Comparison of ENCODE assay signal across 26 cellular contexts in genomic region chr12:90659060-90659459, GRCh38.
DNase-seq lines count a peak whose midpoint lies in the region; ATAC-seq, FAIRE-seq and TF ChIP-seq lines count a peak whose summit lies in the region.
"Had no signal": no experiment of that assay in that cellular context is flagged by ENCODE, and none has a peak within 500 bp of the region (broad histone marks: within the 10 kb centered on the region; RNA-seq: fewer than 3 reads in every experiment).

No MANE protein-coding gene starts in this region.

- no peak overlapping the region for H3K14ac ChIP-seq in IMR-90 (replicated peaks; ENCODE audit: low read depth, low read length)

- CTCF ChIA-PET in A549 (lab: Yijun Ruan, JAX) (no interaction called here), IMR-90 (lab: Yijun Ruan, JAX) (interaction anchor here (0.6 kb wide), 1 partner anchor 283 kb away, joined by 7 read pairs; no protein-coding TSS in a partner anchor)

- DNase-seq in A549 (ENCODE audit: low read depth in 1 of 2, low spot score in 1 of 2) = no peak
- DNase-seq in IMR-90 = no peak
- no peak for DNase-seq in osteoblast (ENCODE audit: insufficient read length, low spot score, missing footprints)
- DNase-seq in NCI-H146 (lab: John Stamatoyannopoulos, UW) = no peak
- no peak for DNase-seq in activated T-helper 1 cell treated with anti-CD3 and anti-CD28 coated beads, Interleukin-12 subunit alpha, Interleukin-12 subunit beta, Interleukin-2, Interleukin-4 antibody, amounts not matched to agents 30 ng/mL and 10 ng/mL and 1 ng/mL, durations not matched to agents 14 hours and 24 hours and 36 hours (ENCODE audit: low spot score)
- DNase-seq: 8988T; ACHN; BE2C; C1 segment of cervical spinal cord; CD4-positive, alpha-beta memory T cell; CD4-positive, CD25-positive, alpha-beta regulatory T cell; CD8-positive, alpha-beta memory T cell; COR-L47; DMS 273 treated with DMSO at 0.1 percent for 48 hours; DMS153; DMS53; DMS79; DND-41; EL; GDM1 had no signal

- H4K20me1 ChIP-seq in IMR-90 (ENCODE audit: insufficient read depth, low read length) (no peaks in the 10 kb centered on the region), osteoblast (ENCODE audit: insufficient read depth, low read length) (no peaks in the 10 kb centered on the region)
- H4K20me1 ChIP-seq: BLaER1 had no signal

- H2BK120ac ChIP-seq in IMR-90 (ENCODE audit: low read depth, low read length) = no peak overlapping the region

- TF ChIP-seq RAD21 in A549 (conservative IDR thresholded peaks at IDR 0.05 in 1 of 2, IDR thresholded peaks at IDR 0.05 in 1 of 2) = no peak
- TF ChIP-seq RAD21 in IMR-90 (IDR thresholded peaks at IDR 0.05; ENCODE audit: low read length) = no peak

- no peak overlapping the region for H4K91ac ChIP-seq in IMR-90 (ENCODE audit: insufficient read depth, low read depth, low read length)

- H3K4me2 ChIP-seq in A549 = no peak overlapping the region
- H3K4me2 ChIP-seq in IMR-90 (ENCODE audit: low read depth, low read length) = no peak overlapping the region
- H3K4me2 ChIP-seq in osteoblast (ENCODE audit: insufficient read depth, low read length) = no peak overlapping the region
- H3K4me2 ChIP-seq: BLaER1 had no signal

- no peaks in the 10 kb centered on the region for H3K4me1 Mint-ChIP-seq in activated T-helper 1 cell treated with anti-CD3 and anti-CD28 coated beads, Interleukin-12 subunit alpha, Interleukin-12 subunit beta, Interleukin-2, Interleukin-4 antibody, amounts not matched to agents 30 ng/mL and 10 ng/mL and 1 ng/mL, durations not matched to agents 14 hours and 24 hours and 36 hours (ENCODE audit: low read depth)
- H3K4me1 Mint-ChIP-seq: CD14-positive monocyte; CD4-positive, alpha-beta memory T cell; CD4-positive, CD25-positive, alpha-beta regulatory T cell; CD8-positive, alpha-beta memory T cell had no signal

- H4K5ac ChIP-seq in IMR-90 (ENCODE audit: low read depth, low read length) = no peak overlapping the region

- H2AFZ ChIP-seq in IMR-90 (replicated peaks; ENCODE audit: low read length, poor library complexity) = no peak overlapping the region
- no peak overlapping the region for H2AFZ ChIP-seq in osteoblast (ENCODE audit: low read length)

- TF ChIP-seq POLR2A in A549 (IDR thresholded peaks at IDR 0.05; ENCODE audit: low read length) (no peak), IMR-90 (IDR thresholded peaks at IDR 0.05; ENCODE audit: low read depth, low read length) (no peak)

- H3K27me3 ChIP-seq in IMR-90 (ENCODE audit: control insufficient read depth, insufficient read depth, low read length) = no peaks in the 10 kb centered on the region
- no peaks in the 10 kb centered on the region for H3K27me3 ChIP-seq in osteoblast (ENCODE audit: insufficient read depth, low read length)
- H3K27me3 ChIP-seq: BE2C, BLaER1 had no signal

- no peak overlapping the region for H3K56ac ChIP-seq in IMR-90 (ENCODE audit: extremely low read depth, insufficient read depth, low read length)

- H3K4ac ChIP-seq in IMR-90 (ENCODE audit: low read depth, low read length) = no peak overlapping the region

- POLR2A ChIA-PET in A549 (lab: Yijun Ruan, JAX) (no interaction called here), IMR-90 (lab: Charles Lee; ENCODE audit: unreplicated experiment) (no interaction called here)

- no peaks in the 10 kb centered on the region for H3K9me1 ChIP-seq in IMR-90 (ENCODE audit: insufficient read depth, low read length)

- TF ChIP-seq EP300 in A549 (IDR thresholded peaks at IDR 0.05) = no peak

- H3K79me2 ChIP-seq in osteoblast (ENCODE audit: insufficient read depth, low read length) = no peaks in the 10 kb centered on the region

- 49% methylated on average over 2 of the region's 2 CpGs for WGBS in A549 (ENCODE audit: missing lambda C conversion rate)
- WGBS in IMR-90 (ENCODE audit: extremely low coverage in 2 of 2, insufficient read length in 1 of 2), 2 experiments = no CpG with 5 or more reads among the region's 2 CpGs

- no peak for TF ChIP-seq CTCF in A549 (IDR thresholded peaks at IDR 0.05)
- no peak for TF ChIP-seq CTCF in IMR-90 (conservative IDR thresholded peaks at IDR 0.05; ENCODE audit: low read depth, low read length)
- TF ChIP-seq CTCF in osteoblast (IDR thresholded peaks at IDR 0.05; ENCODE audit: extremely low read depth, low read depth, low read length) = no peak

- H3K9ac ChIP-seq in IMR-90 (ENCODE audit: low read depth, low read length) = no peak overlapping the region
- H3K9ac ChIP-seq: BLaER1 had no signal

- in situ Hi-C loops in IMR-90 (cut with MboI; ENCODE audit: low sequenced_read_pairs) = no loop called here

- H3K18ac ChIP-seq in IMR-90 (ENCODE audit: low read depth, low read length) = no peak overlapping the region

- dilution Hi-C loops in IMR-90 (cut with HindIII; ENCODE audit: low sequenced_read_pairs, unreplicated experiment) = no loop called here

- intact Hi-C loops in IMR-90 (cut with micrococcal nuclease) = no loop called here
- intact Hi-C loops in activated T-helper 1 cell treated with anti-CD3 and anti-CD28 coated beads, Interleukin-12 subunit alpha, Interleukin-12 subunit beta, Interleukin-2, Interleukin-4 antibody, amounts not matched to agents 30 ng/mL and 10 ng/mL and 1 ng/mL, durations not matched to agents 14 hours and 24 hours and 36 hours (cut with micrococcal nuclease) = no loop called here

- H3K9me3 ChIP-seq in A549 = no peaks in the 10 kb centered on the region
- H3K9me3 ChIP-seq in IMR-90 (ENCODE audit: control insufficient read depth, insufficient read depth, low read length) = no peaks in the 10 kb centered on the region
- H3K9me3 ChIP-seq in osteoblast (ENCODE audit: low read depth, low read length) = no peaks in the 10 kb centered on the region
- H3K9me3 ChIP-seq: BE2C, BLaER1 had no signal

- no peak for ATAC-seq in A549
- no peak for ATAC-seq in IMR-90 (ENCODE audit: low read depth)
- ATAC-seq: GM12878 had no signal

- H3K4me3 ChIP-seq in A549 (no peak overlapping the region), IMR-90 (ENCODE audit: insufficient read depth, low read depth, low read length) (no peak overlapping the region), osteoblast (ENCODE audit: insufficient read depth, low read length) (no peak overlapping the region)
- H3K4me3 ChIP-seq: BLaER1, GM12878 had no signal

- no peak overlapping the region for H3K23ac ChIP-seq in IMR-90 (ENCODE audit: low read depth, low read length)

- H4K8ac ChIP-seq in IMR-90 (ENCODE audit: low read depth in 2 of 2, low read length in 2 of 2) = no peak overlapping the region

- H2BK15ac ChIP-seq in IMR-90 (ENCODE audit: low read depth, low read length) = no peak overlapping the region

- H3K36me3 Mint-ChIP-seq in activated T-helper 1 cell treated with anti-CD3 and anti-CD28 coated beads, Interleukin-12 subunit alpha, Interleukin-12 subunit beta, Interleukin-2, Interleukin-4 antibody, amounts not matched to agents 30 ng/mL and 10 ng/mL and 1 ng/mL, durations not matched to agents 14 hours and 24 hours and 36 hours (ENCODE audit: low read depth) = no peaks in the 10 kb centered on the region
- H3K36me3 Mint-ChIP-seq: CD14-positive monocyte; CD4-positive, alpha-beta memory T cell; CD4-positive, CD25-positive, alpha-beta regulatory T cell; CD8-positive, alpha-beta memory T cell had no signal

- H3K27ac ChIP-seq in A549 = no peak overlapping the region
- H3K27ac ChIP-seq in IMR-90 (ENCODE audit: insufficient read depth, low read length) = no peak overlapping the region
- H3K27ac ChIP-seq in osteoblast (ENCODE audit: low read depth, low read length) = no peak overlapping the region
- H3K27ac ChIP-seq: BLaER1 had no signal

- no peak overlapping the region for H3K27ac Mint-ChIP-seq in activated T-helper 1 cell treated with anti-CD3 and anti-CD28 coated beads, Interleukin-12 subunit alpha, Interleukin-12 subunit beta, Interleukin-2, Interleukin-4 antibody, amounts not matched to agents 30 ng/mL and 10 ng/mL and 1 ng/mL, durations not matched to agents 14 hours and 24 hours and 36 hours
- H3K27ac Mint-ChIP-seq: CD14-positive monocyte; CD4-positive, alpha-beta memory T cell; CD4-positive, CD25-positive, alpha-beta regulatory T cell had no signal

- H3K9me3 Mint-ChIP-seq in activated T-helper 1 cell treated with anti-CD3 and anti-CD28 coated beads, Interleukin-12 subunit alpha, Interleukin-12 subunit beta, Interleukin-2, Interleukin-4 antibody, amounts not matched to agents 30 ng/mL and 10 ng/mL and 1 ng/mL, durations not matched to agents 14 hours and 24 hours and 36 hours = no peaks in the 10 kb centered on the region
- H3K9me3 Mint-ChIP-seq: CD14-positive monocyte; CD8-positive, alpha-beta memory T cell had no signal

- no peaks in the 10 kb centered on the region for H3K36me3 ChIP-seq in IMR-90 (ENCODE audit: control insufficient read depth, insufficient read depth, low read length)
- H3K36me3 ChIP-seq in osteoblast (ENCODE audit: insufficient read depth, low read length) = no peaks in the 10 kb centered on the region
- H3K36me3 ChIP-seq: BE2C, BLaER1 had no signal

- no peaks in the 10 kb centered on the region for H3K4me1 ChIP-seq in A549
- H3K4me1 ChIP-seq in IMR-90 (ENCODE audit: control insufficient read depth, insufficient read depth, low read length) = no peaks in the 10 kb centered on the region
- no peaks in the 10 kb centered on the region for H3K4me1 ChIP-seq in osteoblast (ENCODE audit: insufficient read depth, low read length)
- H3K4me1 ChIP-seq: BE2C, BLaER1 had no signal

- no peak overlapping the region for H3K4me3 Mint-ChIP-seq in activated T-helper 1 cell treated with anti-CD3 and anti-CD28 coated beads, Interleukin-12 subunit alpha, Interleukin-12 subunit beta, Interleukin-2, Interleukin-4 antibody, amounts not matched to agents 30 ng/mL and 10 ng/mL and 1 ng/mL, durations not matched to agents 14 hours and 24 hours and 36 hours
- H3K4me3 Mint-ChIP-seq: CD14-positive monocyte; CD4-positive, alpha-beta memory T cell; CD4-positive, CD25-positive, alpha-beta regulatory T cell; CD8-positive, alpha-beta memory T cell had no signal

- FAIRE-seq in A549 (lab: Jason Lieb, UNC) = no peak
- FAIRE-seq in islet of Langerhans (lab: Jason Lieb, UNC) = peak; percentile 13
- FAIRE-seq: GM12878, GM12892, GM18507 had no signal

- BruUV-seq in IMR-90 (replicated peaks; lab: Mats Ljungman, UMichigan) = no TSS peak

- H2BK20ac ChIP-seq in IMR-90 (ENCODE audit: low read depth, low read length) = no peak overlapping the region

- no peaks in the 10 kb centered on the region for H3K79me1 ChIP-seq in IMR-90 (ENCODE audit: low read depth in 1 of 2, low read length in 2 of 2)

- no peaks in the 10 kb centered on the region for H3K27me3 Mint-ChIP-seq in activated T-helper 1 cell treated with anti-CD3 and anti-CD28 coated beads, Interleukin-12 subunit alpha, Interleukin-12 subunit beta, Interleukin-2, Interleukin-4 antibody, amounts not matched to agents 30 ng/mL and 10 ng/mL and 1 ng/mL, durations not matched to agents 14 hours and 24 hours and 36 hours (ENCODE audit: insufficient read depth)
- H3K27me3 Mint-ChIP-seq: CD4-positive, alpha-beta memory T cell; CD4-positive, CD25-positive, alpha-beta regulatory T cell; CD8-positive, alpha-beta memory T cell had no signal

- H2AK9ac ChIP-seq in IMR-90 (replicated peaks; ENCODE audit: low read depth, low read length, poor library complexity) = no peak overlapping the region

- no peak overlapping the region for H2AK5ac ChIP-seq in IMR-90 (ENCODE audit: low read depth, low read length)

- H2BK5ac ChIP-seq in IMR-90 (ENCODE audit: low read depth, low read length, poor library complexity, severe bottlenecking) = no peak overlapping the region

TF ChIP-seq in IMR-90, 13 proteins besides CTCF, POLR2A, EP300 and RAD21 (continues in another document):
- peak; percentile 48 for TF ChIP-seq MAFK (IDR thresholded peaks at IDR 0.05; ENCODE audit: low read depth, low read length)
